Comparison of ENCODE assay signal across 27 cellular contexts in genomic region chr22:40084246-40084645, GRCh38.
"Had no signal": no experiment of that assay in that cellular context is flagged by ENCODE, and none has a peak within 500 bp of the region (broad histone marks: within the 10 kb centered on the region; RNA-seq: fewer than 3 reads in every experiment).

No MANE protein-coding gene starts in this region.

- H3K27ac Mint-ChIP-seq: activated naive CD8-positive, alpha-beta T cell; T-helper 2 cell treated with Interferon-gamma antibody and Interleukin-4, amounts not matched to agents 5 μg/mL and 100 μg/mL, for 36 hours had no signal

- H3K27ac ChIP-seq: adrenal gland, SJSA1 had no signal

- H3K36me3 ChIP-seq: adrenal gland, SJSA1 had no signal

- H3K27me3 ChIP-seq: adrenal gland had no signal

- H3K4me3 ChIP-seq: adrenal gland, SJSA1 had no signal

- H3K4me3 Mint-ChIP-seq: activated naive CD8-positive, alpha-beta T cell; activated T-cell treated with anti-CD3 and anti-CD28 coated beads, Interleukin-2, amount 50 U/mL, for 4 hours; T-helper 2 cell treated with Interferon-gamma antibody and Interleukin-4, amounts not matched to agents 5 μg/mL and 100 μg/mL, for 36 hours had no signal

- H3K9me3 ChIP-seq: adrenal gland, SJSA1 had no signal

- ATAC-seq: activated CD4-positive, CD25-positive, alpha-beta regulatory T cell treated with anti-CD3 and anti-CD28 coated beads, Interleukin-2, amount 50 U/mL, for 24 hours; Panc1; SK-N-SH treated with all-trans-retinoic acid at 6 μM for 48 hours had no signal

- H3K9me3 Mint-ChIP-seq: activated T-cell treated with anti-CD3 and anti-CD28 coated beads, Interleukin-2, amount 50 U/mL, for 4 hours; T-helper 2 cell treated with Interferon-gamma antibody and Interleukin-4, amounts not matched to agents 5 μg/mL and 100 μg/mL, for 36 hours had no signal

- DNase-seq: activated CD4-positive, alpha-beta T cell treated with anti-CD3 and anti-CD28 coated beads for 4 hours; activated CD4-positive, alpha-beta T cell treated with anti-CD3 and anti-CD28 coated beads, Interleukin-2, amount 50 U/mL, for 4 hours; activated CD8-positive, alpha-beta memory T cell treated with anti-CD3 and anti-CD28 coated beads for 24 hours; activated effector memory CD4-positive, alpha-beta T cell treated with anti-CD3 and anti-CD28 coated beads, Interleukin-2, amount 50 U/mL, for 16 hours; activated naive CD4-positive, alpha-beta T cell treated with Interleukin-2 at 50 U/mL for 16 hours; activated T-cell treated with anti-CD3 and anti-CD28 coated beads, Interleukin-2, amount 50 U/mL, for 4 hours; adrenal gland; anterior cingulate cortex; Kasumi-1; KBM-7; NCI-H1105 treated with DMSO at 0.1 percent for 48 hours; NCI-H1436 treated with DMSO at 0.1 percent for 48 hours; NCI-H187; NCI-H2081; NCI-H510A treated with DMSO at 0.1 percent for 48 hours; NCI-H69; NK-92 treated with Interleukin-12 subunit alpha and Interleukin-12 subunit beta, amount 100 ng/mL, for 24 hours; OCI-M1; RPMI8226; SHP77; SW 1271 had no signal

- H3K27me3 Mint-ChIP-seq: activated naive CD8-positive, alpha-beta T cell had no signal

- H3K4me1 ChIP-seq: SJSA1 had no signal
